Comparison of ENCODE assay signal across 25 cellular contexts in the genomic region with DNA sequence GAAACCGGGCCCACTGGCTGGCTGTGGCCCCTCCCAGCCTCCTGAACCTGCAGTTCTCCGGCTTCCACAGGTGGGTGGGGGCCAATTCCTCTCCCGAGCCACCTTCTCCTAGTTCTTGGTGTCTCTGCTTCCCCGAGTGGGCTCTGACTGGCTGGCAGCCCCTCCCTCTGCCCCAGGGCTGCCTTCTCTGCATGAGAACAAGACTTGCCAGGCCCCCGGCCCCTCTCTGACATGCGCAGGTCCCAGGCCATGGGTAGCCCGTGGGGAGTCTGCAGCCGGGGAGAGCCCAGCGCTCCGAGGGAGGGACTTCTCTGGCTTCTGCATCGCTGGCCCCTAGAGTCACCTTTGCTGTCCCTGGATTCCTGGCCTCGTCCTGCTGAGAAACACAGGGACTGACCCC.
A peak's percentile ranks its signal among the peaks of the same experiment; 100 is the strongest.
DNase-seq lines count a peak whose midpoint lies in the region; ATAC-seq and TF ChIP-seq lines count a peak whose summit lies in the region.
"Had no signal": no experiment of that assay in that cellular context is flagged by ENCODE, and none has a peak within 500 bp of the region (broad histone marks: within the 10 kb centered on the region; RNA-seq: fewer than 3 reads in every experiment).

No MANE protein-coding gene starts in this region.

- peak overlapping the region; percentile 22 for H3K18ac ChIP-seq in neuronal stem cell (ENCODE audit: low read length)

- H3K4me3 Mint-ChIP-seq in GM23338 (no peak overlapping the region), glutamatergic neuron (ENCODE audit: unreplicated experiment) (no peak overlapping the region)
- H3K4me3 Mint-ChIP-seq: CD14-positive monocyte; CD4-positive, alpha-beta memory T cell; CD4-positive, CD25-positive, alpha-beta regulatory T cell; CD8-positive, alpha-beta memory T cell had no signal

- no peaks in the 10 kb centered on the region for H3K79me1 ChIP-seq in neuronal stem cell (ENCODE audit: low read depth, low read length)

- H3K27ac Mint-ChIP-seq in GM23338, result no peak overlapping the region
- H3K27ac Mint-ChIP-seq in glutamatergic neuron (ENCODE audit: unreplicated experiment), result no peak overlapping the region
- H3K27ac Mint-ChIP-seq: CD14-positive monocyte; CD4-positive, alpha-beta memory T cell; CD4-positive, CD25-positive, alpha-beta regulatory T cell; CD8-positive, alpha-beta memory T cell had no signal

- H3K36me3 Mint-ChIP-seq in GM23338 (ENCODE audit: low read depth) (no peaks in the 10 kb centered on the region; the same call in 2 of the 3 replicates), glutamatergic neuron (ENCODE audit: unreplicated experiment) (peaks cover 6% of the 10 kb centered on the region)
- H3K36me3 Mint-ChIP-seq: CD14-positive monocyte; CD4-positive, alpha-beta memory T cell; CD4-positive, CD25-positive, alpha-beta regulatory T cell; CD8-positive, alpha-beta memory T cell had no signal

- no CpG with 5 or more reads among the region's 12 CpGs for WGBS in neuronal stem cell (ENCODE audit: extremely low coverage in 2 of 2, insufficient read length in 2 of 2, insufficient replicate concordance in 1 of 2), 2 donors
- 31 to 46% methylated on average over 12 of the region's 12 CpGs for WGBS in GM23248 (ENCODE audit: low coverage in 1 of 2, low lambda C conversion rate in 2 of 2, missing lambda C conversion rate in 2 of 2), 2 experiments

- H3K27me3 Mint-ChIP-seq in GM23338 (ENCODE audit: insufficient read depth, low read depth, poor library complexity) (peaks cover 4% of the 10 kb centered on the region), glutamatergic neuron (ENCODE audit: unreplicated experiment) (peaks cover 4% of the 10 kb centered on the region)
- H3K27me3 Mint-ChIP-seq: CD4-positive, alpha-beta memory T cell; CD4-positive, CD25-positive, alpha-beta regulatory T cell had no signal

- no peak overlapping the region for H3K23ac ChIP-seq in neuronal stem cell (ENCODE audit: low read depth, low read length, poor library complexity)

- H2BK5ac ChIP-seq in neuronal stem cell (ENCODE audit: low read length), result no peak overlapping the region

- H3K9ac ChIP-seq in neuronal stem cell (ENCODE audit: low read depth, low read length, poor library complexity), result no peak overlapping the region
- no peak overlapping the region for H3K9ac ChIP-seq in GM23248
- H3K9ac ChIP-seq: BLaER1 had no signal

- H3K14ac ChIP-seq in neuronal stem cell (ENCODE audit: low read length), result no peak overlapping the region

- TF ChIP-seq CTCF in GM23338 (conservative IDR thresholded peaks at IDR 0.05; ENCODE audit: low read depth in 2 of 2) (no peak), coronary artery (IDR thresholded peaks at IDR 0.05) (no peak), glutamatergic neuron (IDR thresholded peaks at IDR 0.05; ENCODE audit: partially characterized antibody, unreplicated experiment) (no peak)

- DNase-seq in ELF-1 (ENCODE audit: low read depth, low spot score) (peak; percentile 6), GM23338 (ENCODE audit: low spot score) (no peak), coronary artery (ENCODE audit: low spot score) (peak; percentile 41), neuronal stem cell (ENCODE audit: low spot score) (no peak), glutamatergic neuron (no peak), GM23248 (no peak), germinal center (ENCODE audit: low spot score) (no peak)
- DNase-seq: 8988T; ACHN; BE2C; C1 segment of cervical spinal cord; CD4-positive, alpha-beta memory T cell; CD4-positive, CD25-positive, alpha-beta regulatory T cell; CD8-positive, alpha-beta memory T cell; COR-L47; DMS 273 treated with DMSO at 0.1 percent for 48 hours; DMS153; DMS53; DMS79; DND-41; EL; GF-D8 had no signal

- H3K36me3 ChIP-seq in GM23338 (ENCODE audit: insufficient read depth) (no peaks in the 10 kb centered on the region), neuronal stem cell (replicated peaks in 1 of 2; ENCODE audit: control insufficient read depth in 2 of 2, insufficient read depth in 2 of 2, low read length in 2 of 2) (no peaks in the 10 kb centered on the region), GM23248 (ENCODE audit: low read depth) (no peaks in the 10 kb centered on the region)
- H3K36me3 ChIP-seq: BE2C, BLaER1 had no signal

- H3K79me2 ChIP-seq in GM23338 (replicated peaks; ENCODE audit: insufficient read depth), result no peaks in the 10 kb centered on the region
- H3K79me2 ChIP-seq in GM23248 (ENCODE audit: insufficient read depth), result no peaks in the 10 kb centered on the region

- no peak overlapping the region for H3K4ac ChIP-seq in neuronal stem cell (ENCODE audit: low read length)

- H3F3A ChIP-seq in GM23338 (replicated peaks; ENCODE audit: low read depth) (no peaks in the 10 kb centered on the region), GM23248 (ENCODE audit: insufficient read depth) (no peaks in the 10 kb centered on the region)

- in situ Hi-C loops in GM23248 (cut with MboI), result no loop called here

- no peak overlapping the region for H2AK5ac ChIP-seq in neuronal stem cell (ENCODE audit: low read depth, low read length)

- H3K27ac ChIP-seq in GM23338 (ENCODE audit: low read depth) (no peak overlapping the region), coronary artery (no peak overlapping the region), neuronal stem cell (replicated peaks; ENCODE audit: low read length) (no peak overlapping the region), GM23248 (no peak overlapping the region)
- H3K27ac ChIP-seq: BLaER1 had no signal

- H3K9me3 ChIP-seq in neuronal stem cell (replicated peaks in 1 of 2; ENCODE audit: control insufficient read depth in 2 of 2, insufficient read depth in 1 of 2, low read depth in 1 of 2, low read length in 2 of 2) (peaks cover 0 to 7% of the 10 kb centered on the region in 2 donors), GM23248 (ENCODE audit: low read depth) (no peaks in the 10 kb centered on the region)
- H3K9me3 ChIP-seq: BE2C, BLaER1 had no signal

- peak; percentile 31; the same call in 1 of the 3 replicates for ATAC-seq in GM23338
- ATAC-seq in HG03378 (IDR thresholded peaks at IDR 0.05; ENCODE audit: unreplicated experiment), result no peak

- no peak overlapping the region for H3K4me3 ChIP-seq in GM23338
- no peak overlapping the region for H3K4me3 ChIP-seq in coronary artery
- no peak overlapping the region for H3K4me3 ChIP-seq in neuronal stem cell (ENCODE audit: low read length in 2 of 2)
- no peak overlapping the region for H3K4me3 ChIP-seq in GM23248
- H3K4me3 ChIP-seq: BLaER1 had no signal

- no peak overlapping the region for H4K91ac ChIP-seq in neuronal stem cell (ENCODE audit: low read depth, low read length, poor library complexity)

- H3K9me2 ChIP-seq in GM23338 (ENCODE audit: insufficient read depth), result no peaks in the 10 kb centered on the region
- H3K9me2 ChIP-seq in GM23248 (ENCODE audit: insufficient read depth), result no peaks in the 10 kb centered on the region

- H3K4me1 Mint-ChIP-seq in GM23338 (peaks cover 8% of the 10 kb centered on the region; the same call in 1 of the 3 replicates), glutamatergic neuron (ENCODE audit: low read depth, unreplicated experiment) (peaks cover 3% of the 10 kb centered on the region)
- H3K4me1 Mint-ChIP-seq: CD14-positive monocyte; CD4-positive, CD25-positive, alpha-beta regulatory T cell; CD8-positive, alpha-beta memory T cell had no signal

- no peak overlapping the region for H4K8ac ChIP-seq in neuronal stem cell (ENCODE audit: low read depth, low read length)

- H3K27me3 ChIP-seq in GM23338 (ENCODE audit: insufficient read depth) (no peaks in the 10 kb centered on the region), neuronal stem cell (ENCODE audit: control insufficient read depth in 3 of 3, insufficient read depth in 3 of 3, low read depth in 1 of 3, low read length in 3 of 3) (peaks cover 0 to 2% (median 0%) of the 10 kb centered on the region in 3 experiments), GM23248 (replicated peaks; ENCODE audit: insufficient read depth) (no peaks in the 10 kb centered on the region)
- H3K27me3 ChIP-seq: BE2C, BLaER1 had no signal

- no peaks in the 10 kb centered on the region for H3K4me1 ChIP-seq in GM23338 (ENCODE audit: insufficient read depth)
- peaks cover 1 to 10% of the 10 kb centered on the region in 2 donors for H3K4me1 ChIP-seq in neuronal stem cell (ENCODE audit: control insufficient read depth in 2 of 2, insufficient read depth in 1 of 2, low read depth in 1 of 2, low read length in 2 of 2)
- H3K4me1 ChIP-seq in GM23248 (ENCODE audit: insufficient read depth), result no peaks in the 10 kb centered on the region
- H3K4me1 ChIP-seq: BE2C had no signal

- H2BK12ac ChIP-seq in neuronal stem cell (ENCODE audit: low read length), result no peak overlapping the region

- H4K20me1 ChIP-seq in GM23338 (replicated peaks; ENCODE audit: insufficient read depth), result no peaks in the 10 kb centered on the region
- H4K20me1 ChIP-seq in GM23248 (ENCODE audit: insufficient read depth), result no peaks in the 10 kb centered on the region
- H4K20me1 ChIP-seq: BLaER1 had no signal

- H2AFZ ChIP-seq in GM23338 (no peak overlapping the region), neuronal stem cell (ENCODE audit: low read length) (no peak overlapping the region), GM23248 (no peak overlapping the region)

- H2BK120ac ChIP-seq in neuronal stem cell (ENCODE audit: low read depth, low read length), result no peak overlapping the region

- H2BK15ac ChIP-seq in neuronal stem cell (ENCODE audit: low read length), result no peak overlapping the region

- H3K9me3 Mint-ChIP-seq in GM23338, result peaks cover 5% of the 10 kb centered on the region; the same call in 1 of the 3 replicates
- peaks cover 3% of the 10 kb centered on the region for H3K9me3 Mint-ChIP-seq in glutamatergic neuron (ENCODE audit: unreplicated experiment)

- H3K4me2 ChIP-seq in GM23338, result no peak overlapping the region
- no peak overlapping the region for H3K4me2 ChIP-seq in neuronal stem cell (ENCODE audit: insufficient read depth, low read length, poor library complexity, severe bottlenecking)
- H3K4me2 ChIP-seq in GM23248 (ENCODE audit: unreplicated experiment), result no peak overlapping the region
- H3K4me2 ChIP-seq: BLaER1 had no signal

TF ChIP-seq in GM23338, 12 proteins besides CTCF, POLR2A, EP300 and RAD21 (continues in another document):
- TF ChIP-seq EZH2 (IDR thresholded peaks at IDR 0.05; ENCODE audit: low read depth, unreplicated experiment) (no peak), STAT1 (IDR thresholded peaks at IDR 0.05; ENCODE audit: unreplicated experiment) (no peak)

Comparison
In these comparisons a context has a peak if more than half of its experiments do, and no peak if none do; other contexts are left out.
1. DNase-seq: peak in ELF-1 (single experiment) and coronary artery (single experiment); none in GM23338 (single experiment), neuronal stem cell (single experiment), glutamatergic neuron (single experiment), GM23248 (single experiment) and germinal center (single experiment).